12 cellular contexts compared by ENCODE assay signal in genomic region chr12:51822261-51822616, GRCh38. TPM values are rescaled to one million over a fixed set of nuclear protein-coding genes. Genes with fewer than 3 reads are reported as not detected.
A peak's percentile ranks its signal among the peaks of the same experiment; 100 is the strongest.
DNase-seq lines count a peak whose midpoint lies in the region; ATAC-seq, FAIRE-seq and TF ChIP-seq lines count a peak whose summit lies in the region.
"Had no signal": no experiment of that assay in that cellular context is flagged by ENCODE, and none has a peak within 500 bp of the region (broad histone marks: within the 10 kb centered on the region; RNA-seq: fewer than 3 reads in every experiment).

No MANE protein-coding gene starts in this region.

- peak; percentile 67 for FAIRE-seq in urothelium cell line (lab: Jason Lieb, UNC)

- H3K27ac ChIP-seq in left ventricle myocardium inferior (replicated peaks) = no peak overlapping the region
- H3K27ac ChIP-seq in testis = no peak overlapping the region
- H3K27ac ChIP-seq: right lobe of liver, SJSA1 had no signal

- H3K4me3 ChIP-seq in left ventricle myocardium inferior (peak overlapping the region; percentile 68), testis (peak overlapping the region in 1 of 2 donors; percentile 85)
- H3K4me3 ChIP-seq: SJSA1 had no signal

- TF ChIP-seq CTCF in left ventricle myocardium inferior (IDR thresholded peaks at IDR 0.05; ENCODE audit: borderline replicate concordance) (no peak), GM20000 (IDR thresholded peaks at IDR 0.05; ENCODE audit: extremely low read depth, missing control alignments) (no peak), testis (IDR thresholded peaks at IDR 0.05) (no peak)

- H3K27me3 ChIP-seq in left ventricle myocardium inferior (ENCODE audit: low read depth) = peaks cover 47% of the 10 kb centered on the region
- H3K27me3 ChIP-seq in testis = no peaks in the 10 kb centered on the region
- H3K27me3 ChIP-seq: right lobe of liver, SJSA1 had no signal

- no peak for TF ChIP-seq POLR2A in testis (IDR thresholded peaks at IDR 0.05)

- H3K9me3 Mint-ChIP-seq in activated T-helper 1 cell treated with anti-CD3 and anti-CD28 coated beads, Interleukin-12 subunit alpha, Interleukin-12 subunit beta, Interleukin-2, Interleukin-4 antibody, amounts not matched to agents 30 ng/mL and 10 ng/mL and 1 ng/mL, durations not matched to agents 14 hours and 24 hours and 36 hours = no peaks in the 10 kb centered on the region
- H3K9me3 Mint-ChIP-seq in immature natural killer cell = peaks cover 0 to 2% (median 0%) of the 10 kb centered on the region in 6 donors

- H3K27me3 Mint-ChIP-seq in activated T-helper 1 cell treated with anti-CD3 and anti-CD28 coated beads, Interleukin-12 subunit alpha, Interleukin-12 subunit beta, Interleukin-2, Interleukin-4 antibody, amounts not matched to agents 30 ng/mL and 10 ng/mL and 1 ng/mL, durations not matched to agents 14 hours and 24 hours and 36 hours (ENCODE audit: insufficient read depth) = peaks cover 47% of the 10 kb centered on the region
- peaks cover 0 to 3% (median 0%) of the 10 kb centered on the region in 3 donors for H3K27me3 Mint-ChIP-seq in immature natural killer cell (ENCODE audit: low read depth in 3 of 3)

- WGBS in testis, 2 donors = 69 to 84% methylated on average over 14 to 16 of the region's 16 CpGs

- H3K4me1 ChIP-seq in left ventricle myocardium inferior = peaks cover 14% of the 10 kb centered on the region
- peaks cover 18% of the 10 kb centered on the region for H3K4me1 ChIP-seq in testis

- H3K36me3 Mint-ChIP-seq in activated T-helper 1 cell treated with anti-CD3 and anti-CD28 coated beads, Interleukin-12 subunit alpha, Interleukin-12 subunit beta, Interleukin-2, Interleukin-4 antibody, amounts not matched to agents 30 ng/mL and 10 ng/mL and 1 ng/mL, durations not matched to agents 14 hours and 24 hours and 36 hours (ENCODE audit: low read depth) = no peaks in the 10 kb centered on the region
- no peaks in the 10 kb centered on the region for H3K36me3 Mint-ChIP-seq in immature natural killer cell

- no peak overlapping the region for H3K27ac Mint-ChIP-seq in activated T-helper 1 cell treated with anti-CD3 and anti-CD28 coated beads, Interleukin-12 subunit alpha, Interleukin-12 subunit beta, Interleukin-2, Interleukin-4 antibody, amounts not matched to agents 30 ng/mL and 10 ng/mL and 1 ng/mL, durations not matched to agents 14 hours and 24 hours and 36 hours
- peak overlapping the region; percentile 24 to 76 (median 40) for H3K27ac Mint-ChIP-seq in immature natural killer cell

- DNase-seq in left ventricle myocardium inferior = no peak
- DNase-seq in left cardiac atrium = no peak
- no peak for DNase-seq in activated T-helper 1 cell treated with anti-CD3 and anti-CD28 coated beads, Interleukin-12 subunit alpha, Interleukin-12 subunit beta, Interleukin-2, Interleukin-4 antibody, amounts not matched to agents 30 ng/mL and 10 ng/mL and 1 ng/mL, durations not matched to agents 14 hours and 24 hours and 36 hours (ENCODE audit: low spot score)
- DNase-seq in immature natural killer cell = no peak
- no peak for DNase-seq in urothelium cell line (ENCODE audit: low spot score)
- DNase-seq in NCI-H1694 treated with DMSO at 0.1 percent for 48 hours (lab: John Stamatoyannopoulos, UW) = no peak
- no peak for DNase-seq in GM20000 (ENCODE audit: low spot score)
- DNase-seq in testis = no peak
- DNase-seq: hippocampal formation, right lobe of liver had no signal

- H3K9me3 ChIP-seq in left ventricle myocardium inferior (replicated peaks) = no peaks in the 10 kb centered on the region
- no peaks in the 10 kb centered on the region for H3K9me3 ChIP-seq in testis
- H3K9me3 ChIP-seq: right lobe of liver, SJSA1 had no signal

- H3K4me3 Mint-ChIP-seq in activated T-helper 1 cell treated with anti-CD3 and anti-CD28 coated beads, Interleukin-12 subunit alpha, Interleukin-12 subunit beta, Interleukin-2, Interleukin-4 antibody, amounts not matched to agents 30 ng/mL and 10 ng/mL and 1 ng/mL, durations not matched to agents 14 hours and 24 hours and 36 hours = peak overlapping the region; percentile 33
- peak overlapping the region; percentile 57 to 71 (median 63) for H3K4me3 Mint-ChIP-seq in immature natural killer cell

- ATAC-seq in left cardiac atrium = no peak
- ATAC-seq: right lobe of liver had no signal

- intact Hi-C loops in left ventricle myocardium inferior (cut with micrococcal nuclease) = no loop called here
- intact Hi-C loops in left cardiac atrium (cut with DNase I) = loop anchor here (5.0 to 10.0 kb wide), 2 partner anchors 397 to 400 kb away; partner anchors contain the start of gene SLC4A8 (in 2 of the 2)
- intact Hi-C loops in activated T-helper 1 cell treated with anti-CD3 and anti-CD28 coated beads, Interleukin-12 subunit alpha, Interleukin-12 subunit beta, Interleukin-2, Interleukin-4 antibody, amounts not matched to agents 30 ng/mL and 10 ng/mL and 1 ng/mL, durations not matched to agents 14 hours and 24 hours and 36 hours (cut with micrococcal nuclease) = loop anchor here (10.0 kb wide), 1 partner anchor 1183 kb away; the partner anchor contains the start of gene EIF4B
- intact Hi-C loops in testis (cut with DNase I; ENCODE audit: low total_unique reads) = no loop called here

- H3K36me3 ChIP-seq in left ventricle myocardium inferior (no peaks in the 10 kb centered on the region), testis (ENCODE audit: low read depth, missing control alignments) (no peaks in the 10 kb centered on the region)
- H3K36me3 ChIP-seq: right lobe of liver, SJSA1 had no signal

- peaks cover 7% of the 10 kb centered on the region for H3K4me1 Mint-ChIP-seq in activated T-helper 1 cell treated with anti-CD3 and anti-CD28 coated beads, Interleukin-12 subunit alpha, Interleukin-12 subunit beta, Interleukin-2, Interleukin-4 antibody, amounts not matched to agents 30 ng/mL and 10 ng/mL and 1 ng/mL, durations not matched to agents 14 hours and 24 hours and 36 hours (ENCODE audit: low read depth)
- H3K4me1 Mint-ChIP-seq in immature natural killer cell = peaks cover 14 to 16% of the 10 kb centered on the region in 2 donors

RNA-seq across cellular contexts. Expression of gene FIGNL2, which starts 26.3 kb away (rescaled TPM):
- total RNA-seq in left ventricle myocardium inferior (0.30 TPM), left cardiac atrium (under 1 TPM; 0.39 to 0.47 TPM), testis (1 to 10 TPM; 1.7 to 2.1 TPM)
- total RNA-seq in activated T-helper 1 cell treated with anti-CD3 and anti-CD28 coated beads, Interleukin-12 subunit alpha, Interleukin-12 subunit beta, Interleukin-2, Interleukin-4 antibody, amounts not matched to agents 30 ng/mL and 10 ng/mL and 1 ng/mL, durations not matched to agents 14 hours and 24 hours and 36 hours = 0.15 and 0.18 TPM in 2 replicates
- polyA plus RNA-seq in immature natural killer cell (under 1 TPM in 1 of 3 donors, not detected in 2; 0.07 TPM), testis (ENCODE audit: insufficient read depth, low read depth, low replicate concordance) (1.1 TPM)
- total RNA-seq: HT-29, SJSA1 had no signal

Comparison
In these comparisons a context has a peak if more than half of its experiments do, and no peak if none do; other contexts are left out.
1. intact Hi-C loops: an anchor here in left cardiac atrium (5.0 to 10.0 kb wide) and activated T-helper 1 cell treated with anti-CD3 and anti-CD28 coated beads, Interleukin-12 subunit alpha, Interleukin-12 subunit beta, Interleukin-2, Interleukin-4 antibody, amounts not matched to agents 30 ng/mL and 10 ng/mL and 1 ng/mL, durations not matched to agents 14 hours and 24 hours and 36 hours (10.0 kb wide); none called in left ventricle myocardium inferior and testis.